In the genomic region with DNA sequence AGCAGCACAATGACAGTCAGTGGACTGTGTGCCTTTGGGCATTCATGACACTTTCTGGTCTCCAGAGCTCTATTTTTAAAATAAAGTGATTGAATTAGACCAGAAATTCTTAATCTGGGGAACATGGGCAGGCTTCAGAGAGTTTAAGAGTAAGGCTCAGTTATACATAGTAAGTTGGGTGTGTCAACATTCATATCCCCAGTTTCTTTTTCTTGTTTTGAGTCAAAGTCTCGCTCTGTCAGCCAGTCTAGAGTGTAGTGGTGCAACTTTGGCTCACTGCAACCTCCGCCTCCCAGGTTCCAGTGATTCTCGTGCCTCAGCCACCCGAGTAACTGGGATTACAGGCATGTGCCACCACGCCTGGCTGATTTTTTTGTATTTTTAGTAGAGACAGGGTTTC, we compare ENCODE assay signal across 21 cellular contexts. TPM values are rescaled to one million over a fixed set of nuclear protein-coding genes. Genes with fewer than 3 reads are reported as not detected.
"Had no signal": no experiment of that assay in that cellular context is flagged by ENCODE, and none has a peak within 500 bp of the region (broad histone marks: within the 10 kb centered on the region; RNA-seq: fewer than 3 reads in every experiment).

No MANE protein-coding gene starts in this region.

- H3K4me1 ChIP-seq: breast epithelium, tibial nerve, uterus had no signal

- H3K27me3 ChIP-seq: breast epithelium, tibial nerve, uterus had no signal

- ATAC-seq: stimulated activated memory B cell treated with anti-CD40 and anti-IgM and Interleukin-4, amounts not matched to agents 10 μg/mL and 1 μg/mL and 100 μg/mL, for 72 hours had no signal

- H3K4me1 Mint-ChIP-seq: activated CD4-positive, alpha-beta T cell treated with anti-CD3 and anti-CD28 coated beads, Interleukin-2, amount 10 ng/mL, durations not matched to agents 7 days and 5 days; nephron; stimulated activated memory B cell treated with anti-CD40 and anti-IgM and Interleukin-4, amounts not matched to agents 10 μg/mL and 1 μg/mL and 100 μg/mL, for 72 hours had no signal

- H3K27ac ChIP-seq: breast epithelium, tibial nerve, uterus had no signal

- H3K9me3 Mint-ChIP-seq: activated CD4-positive, alpha-beta T cell treated with anti-CD3 and anti-CD28 coated beads, Interleukin-2, amount 10 ng/mL, durations not matched to agents 7 days and 5 days; dendritic cell treated with granulocyte-macrophage colony-stimulating factor and Interleukin-4, amounts not matched to agents 40 ng/mL and 50 ng/mL, for 4 days; stimulated activated memory B cell treated with anti-CD40 and anti-IgM and Interleukin-4, amounts not matched to agents 10 μg/mL and 1 μg/mL and 100 μg/mL, for 72 hours had no signal

- H3K27ac Mint-ChIP-seq: activated CD4-positive, alpha-beta T cell treated with anti-CD3 and anti-CD28 coated beads, Interleukin-2, amount 10 ng/mL, durations not matched to agents 7 days and 5 days; dendritic cell treated with granulocyte-macrophage colony-stimulating factor and Interleukin-4, amounts not matched to agents 40 ng/mL and 50 ng/mL, for 4 days; nephron; stimulated activated memory B cell treated with anti-CD40 and anti-IgM and Interleukin-4, amounts not matched to agents 10 μg/mL and 1 μg/mL and 100 μg/mL, for 72 hours had no signal

- H3K4me3 ChIP-seq: breast epithelium, tibial nerve, uterus had no signal

- H3K4me3 Mint-ChIP-seq: activated CD4-positive, alpha-beta T cell treated with anti-CD3 and anti-CD28 coated beads, Interleukin-2, amount 10 ng/mL, durations not matched to agents 7 days and 5 days; dendritic cell treated with granulocyte-macrophage colony-stimulating factor and Interleukin-4, amounts not matched to agents 40 ng/mL and 50 ng/mL, for 4 days; nephron; stimulated activated memory B cell treated with anti-CD40 and anti-IgM and Interleukin-4, amounts not matched to agents 10 μg/mL and 1 μg/mL and 100 μg/mL, for 72 hours had no signal

- H3K36me3 ChIP-seq: breast epithelium, tibial nerve, uterus had no signal

- H3K9me3 ChIP-seq: breast epithelium, tibial nerve, uterus had no signal

- DNase-seq: activated CD4-positive, alpha-beta T cell treated with anti-CD3 and anti-CD28 coated beads, Interleukin-2, amount 10 ng/mL, durations not matched to agents 7 days and 5 days; activated CD8-positive, alpha-beta memory T cell treated with anti-CD3 and anti-CD28 coated beads for 24 hours; activated naive CD4-positive, alpha-beta T cell; aorta; cerebellar nuclear complex; head of caudate nucleus; kidney glomerular epithelial cell; mesendoderm; nucleus accumbens; posterior cingulate gyrus; retina; stimulated activated CD4-positive, alpha-beta T cell treated with anti-CD3 and anti-CD28 coated beads, Interleukin-12 subunit alpha, Interleukin-12 subunit beta, amount 100 ng/mL, for 4 hours; stimulated activated CD4-positive, alpha-beta T cell treated with anti-CD3 and anti-CD28 coated beads, Interleukin-2, amount 100 ng/mL, for 24 hours; uterus had no signal

- H3K36me3 Mint-ChIP-seq: stimulated activated memory B cell treated with anti-CD40 and anti-IgM and Interleukin-4, amounts not matched to agents 10 μg/mL and 1 μg/mL and 100 μg/mL, for 72 hours had no signal

RNA-seq across cellular contexts. Expression of gene KIF4B, which starts 13.7 kb away (rescaled TPM):
- total RNA-seq: activated CD4-positive, alpha-beta T cell treated with anti-CD3 and anti-CD28 coated beads, Interleukin-2, amount 10 ng/mL, durations not matched to agents 7 days and 5 days; breast epithelium; epithelial cell of proximal tubule; tibial nerve had no signal
- polyA plus RNA-seq: aorta, liver had no signal
